Comparison of ENCODE assay signal across 19 cellular contexts in the genomic region with DNA sequence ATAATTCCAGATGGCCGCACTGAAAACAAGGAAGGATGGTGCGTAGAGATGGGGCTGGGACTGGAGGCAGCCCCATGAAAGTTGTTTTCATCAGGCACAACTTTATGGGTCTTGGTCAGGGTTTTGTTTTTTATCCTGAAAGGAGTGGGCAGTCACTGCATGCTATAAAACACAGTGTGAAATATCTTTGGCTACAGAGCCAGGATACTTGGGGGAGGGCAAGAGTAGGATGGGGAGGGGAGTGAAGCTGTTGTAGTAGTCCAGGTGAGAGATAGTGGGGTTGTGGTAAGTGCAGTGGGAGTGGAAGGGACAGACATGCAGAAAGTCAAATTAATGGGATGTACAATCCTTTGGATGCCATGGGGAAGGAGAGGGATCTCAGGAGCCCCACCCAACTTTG. TPM values are rescaled to one million over a fixed set of nuclear protein-coding genes. Genes with fewer than 3 reads are reported as not detected.
"Had no signal": no experiment of that assay in that cellular context is flagged by ENCODE, and none has a peak within 500 bp of the region (broad histone marks: within the 10 kb centered on the region; RNA-seq: fewer than 3 reads in every experiment).

No MANE protein-coding gene starts in this region.

- DNase-seq: activated CD4-positive, alpha-beta memory T cell treated with anti-CD3 and anti-CD28 coated beads for 36 hours; activated CD4-positive, CD25-positive, alpha-beta regulatory T cell treated with anti-CD3 and anti-CD28 coated beads, Interleukin-2, amount 50 U/mL, for 72 hours; activated gamma-delta T cell; activated T-cell treated with anti-CD3 and anti-CD28 coated beads, Interleukin-2, amount 50 U/mL, for 48 hours; aorta; foreskin melanocyte; naive thymus-derived CD4-positive, alpha-beta T cell; occipital lobe; stimulated activated CD4-positive, alpha-beta T cell treated with anti-CD3 and anti-CD28 coated beads, Interleukin-4, amount 100 ng/mL, for 1 hour; stimulated activated CD8-positive, alpha-beta memory T cell treated with anti-CD3 and anti-CD28 coated beads, Interleukin-4, amount 100 ng/mL, for 48 hours; stimulated activated naive CD8-positive, alpha-beta T cell treated with anti-CD3 and anti-CD28 coated beads, Interleukin-15, Interleukin-2, amounts not matched to agents 100 U/mL and 50 U/mL, for 24 hours; SW 1271; testis had no signal

- ATAC-seq: naive thymus-derived CD4-positive, alpha-beta T cell; stimulated activated naive CD8-positive, alpha-beta T cell treated with anti-CD3 and anti-CD28 coated beads, Interleukin-15, Interleukin-2, amounts not matched to agents 100 U/mL and 50 U/mL, for 24 hours had no signal

- H3K27ac Mint-ChIP-seq: activated CD4-positive, alpha-beta memory T cell treated with anti-CD3 and anti-CD28 coated beads for 36 hours; activated naive CD8-positive, alpha-beta T cell had no signal

- H3K9me3 ChIP-seq: prostate gland, testis had no signal

- H3K4me3 ChIP-seq: prostate gland, testis had no signal

- H3K4me1 ChIP-seq: prostate gland, testis had no signal

- H3K27me3 ChIP-seq: testis had no signal

- H3K4me3 Mint-ChIP-seq: activated CD4-positive, alpha-beta memory T cell treated with anti-CD3 and anti-CD28 coated beads for 36 hours; activated naive CD8-positive, alpha-beta T cell; naive thymus-derived CD4-positive, alpha-beta T cell had no signal

- H3K36me3 ChIP-seq: prostate gland had no signal

- H3K27me3 Mint-ChIP-seq: activated CD4-positive, alpha-beta memory T cell treated with anti-CD3 and anti-CD28 coated beads for 36 hours; activated naive CD8-positive, alpha-beta T cell; naive thymus-derived CD4-positive, alpha-beta T cell had no signal

- H3K27ac ChIP-seq: testis had no signal

RNA-seq across cellular contexts. Expression of gene PTTG2, which starts 56.5 kb away (rescaled TPM):
- total RNA-seq: activated CD4-positive, alpha-beta memory T cell treated with anti-CD3 and anti-CD28 coated beads for 36 hours; bronchial epithelial cell; endothelial cell of umbilical vein; mesenteric fat pad; occipital lobe had no signal
- polyA plus RNA-seq: endothelial cell of umbilical vein, keratinocyte had no signal
